ENCODE assay signal across 8 cellular contexts in genomic region chr9:93450817-93451761, GRCh38. TPM values are rescaled to one million over a fixed set of nuclear protein-coding genes. Genes with fewer than 3 reads are reported as not detected.
DNase-seq lines count a peak whose midpoint lies in the region; ATAC-seq and TF ChIP-seq lines count a peak whose summit lies in the region.

FAM120A (plus strand) TSS chr9:93451685; CDS start chr9:93451916, 231 bp downstream.

- H3K27me3 ChIP-seq in neural cell (ENCODE audit: insufficient read depth, low read depth, low read length), result no peaks in the 10 kb centered on the region
- H3K27me3 ChIP-seq in stomach smooth muscle (ENCODE audit: control insufficient read depth in 1 of 2, insufficient read depth in 2 of 2, low read length in 2 of 2), result no peaks in the 10 kb centered on the region

- peaks cover 36% of the 10 kb centered on the region for H3K4me1 ChIP-seq in stomach smooth muscle (ENCODE audit: control insufficient read depth, insufficient read depth, low read length)

- H3K9ac ChIP-seq in neural cell (ENCODE audit: low read length), result peak within 1 kb of the TSS; percentile 81
- H3K9ac ChIP-seq in stomach smooth muscle (ENCODE audit: low read length in 2 of 2), result peak within 1 kb of the TSS; percentile 91 to 97

- no peaks in the 10 kb centered on the region for H3K9me2 ChIP-seq in neural cell (ENCODE audit: insufficient read depth, low read length)

- peak; percentile 57 for ATAC-seq in GM21717 (IDR thresholded peaks at IDR 0.05; ENCODE audit: unreplicated experiment)

- no peak for TF ChIP-seq EP300 in neural cell (conservative IDR thresholded peaks at IDR 0.05; ENCODE audit: poor library complexity, severe bottlenecking)

- peak within 1 kb of the TSS; percentile 100 for H3K4me2 ChIP-seq in neural cell (ENCODE audit: low read length)

- in situ Hi-C loops in KBM-7 (cut with MboI; ENCODE audit: low pct_unique_long_range_greater_than_20kb, low sequenced_read_pairs), result no loop called here

- TF ChIP-seq CTCF in fibroblast of villous mesenchyme (IDR thresholded peaks at IDR 0.05; ENCODE audit: insufficient read depth, low read depth, low read length) (no peak), neural cell (IDR thresholded peaks at IDR 0.05; ENCODE audit: poor library complexity, severe bottlenecking) (no peak)

- H4K20me1 ChIP-seq in neural cell (ENCODE audit: insufficient read depth), result no peaks in the 10 kb centered on the region

- H3K36me3 ChIP-seq in neural cell (ENCODE audit: insufficient read depth, low read length), result no peaks in the 10 kb centered on the region
- H3K36me3 ChIP-seq in stomach smooth muscle (ENCODE audit: control insufficient read depth in 2 of 2, insufficient read depth in 2 of 2, low read length in 2 of 2), result peaks cover 19% of the 10 kb centered on the region in 2 donors

- peak within 1 kb of the TSS; percentile 71 for H2AFZ ChIP-seq in neural cell (ENCODE audit: low read depth, low read length)

- DNase-seq in DMS53 treated with DMSO at 0.1 percent for 48 hours (lab: John Stamatoyannopoulos, UW; ENCODE audit: unreplicated experiment) (peak; percentile 38), KBM-7 (peak; percentile 68), activated gamma-delta T cell treated with Interleukin-2 at 50 U/mL for 16 hours (peak; percentile 65), fibroblast of villous mesenchyme (ENCODE audit: low read depth) (peak; percentile 80)

- peaks cover 32% of the 10 kb centered on the region for H3K79me2 ChIP-seq in neural cell (replicated peaks; ENCODE audit: insufficient read depth, low read length)

- H3K9me3 ChIP-seq in neural cell (ENCODE audit: low read length) (no peaks in the 10 kb centered on the region), stomach smooth muscle (ENCODE audit: control insufficient read depth in 2 of 2, low read length in 2 of 2) (no peaks in the 10 kb centered on the region)

- H3K27ac ChIP-seq in neural cell (ENCODE audit: low read length) (peak within 1 kb of the TSS; percentile 85), stomach smooth muscle (ENCODE audit: low read length) (peak within 1 kb of the TSS; percentile 93)

- H3K4me3 ChIP-seq in fibroblast of villous mesenchyme (ENCODE audit: low read depth, low read length) (peak within 1 kb of the TSS; percentile 84), neural cell (ENCODE audit: low read length) (peak within 1 kb of the TSS; percentile 94), stomach smooth muscle (ENCODE audit: low read length in 2 of 2) (peak within 1 kb of the TSS; percentile 94 to 95)

- H3F3A ChIP-seq in neural cell (ENCODE audit: insufficient read depth, low read length, poor library complexity, severe bottlenecking), result peaks cover 3% of the 10 kb centered on the region

- peak; percentile 39 for TF ChIP-seq RAD21 in neural cell (conservative IDR thresholded peaks at IDR 0.05)

- peak; percentile 74 for TF ChIP-seq POLR2A in Raji (IDR thresholded peaks at IDR 0.05; ENCODE audit: insufficient read depth, low read depth, low read length)

TF ChIP-seq in neural cell, 6 proteins besides CTCF, POLR2A, EP300 and RAD21:
- TF ChIP-seq SMC3 (conservative IDR thresholded peaks at IDR 0.05; ENCODE audit: poor library complexity) (peak; percentile 46), MXI1 (conservative IDR thresholded peaks at IDR 0.05; ENCODE audit: poor library complexity, severe bottlenecking) (peak; percentile 78), TAF1 (IDR thresholded peaks at IDR 0.05; ENCODE audit: low read depth) (peak; percentile 60), REST (IDR thresholded peaks at IDR 0.05; ENCODE audit: borderline replicate concordance) (peak; percentile 76), POLR2AphosphoS5 (IDR thresholded peaks at IDR 0.05) (no peak), EZH2 (IDR thresholded peaks at IDR 0.05; ENCODE audit: borderline replicate concordance, insufficient read depth, low read length, poor library complexity, severe bottlenecking) (no peak)

RNA-seq across cellular contexts. Expression of gene FAM120A, which starts in this region (rescaled TPM):
- total RNA-seq in fibroblast of villous mesenchyme, result 116 and 185 TPM in 2 replicates
- polyA plus RNA-seq in neural cell, result 8.9 and 9.7 TPM in 2 replicates
- 49.9 and 50.2 TPM in 2 replicates for polyA minus RNA-seq in neural cell

Comparison
In these comparisons a context has a peak if more than half of its experiments do, and no peak if none do; other contexts are left out.
1. Peak in every context shown above with its lines: DNase-seq, ATAC-seq, H3K4me3 ChIP-seq and H3K27ac ChIP-seq.